ENCODE assay signal across 1 cellular context in the genomic region with DNA sequence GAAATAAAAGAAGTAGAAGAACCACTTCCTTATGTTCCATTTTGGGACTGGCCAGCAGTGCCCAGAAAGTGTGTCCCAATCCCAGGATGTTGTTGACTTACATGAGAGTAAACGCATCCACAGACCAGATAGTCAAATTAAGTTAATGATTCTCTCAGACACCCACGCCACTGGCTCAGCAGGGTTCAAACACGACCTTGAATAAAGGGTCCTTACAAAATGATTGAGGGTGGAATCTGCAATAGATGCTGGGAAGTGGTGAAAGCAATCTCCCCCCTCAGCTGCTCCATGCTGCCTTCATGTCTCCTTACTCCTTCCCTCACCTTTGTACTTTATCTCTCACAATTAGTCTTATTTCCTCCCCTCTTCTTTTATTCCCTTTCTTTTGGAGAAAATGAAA. TPM values are rescaled to one million over a fixed set of nuclear protein-coding genes. Genes with fewer than 3 reads are reported as not detected.
"Had no signal": no experiment of that assay in that cellular context is flagged by ENCODE, and none has a peak within 500 bp of the region (broad histone marks: within the 10 kb centered on the region; RNA-seq: fewer than 3 reads in every experiment).

Gene PLGLB1 (minus strand): TSS at position 101 of the 400 bp plus-strand sequence. CDS start 61 bp downstream, at position 40.

RNA-seq across cellular contexts. Expression of gene PLGLB1, which starts in this region (rescaled TPM):
- total RNA-seq: ascending aorta had no signal
